In the genomic region with DNA sequence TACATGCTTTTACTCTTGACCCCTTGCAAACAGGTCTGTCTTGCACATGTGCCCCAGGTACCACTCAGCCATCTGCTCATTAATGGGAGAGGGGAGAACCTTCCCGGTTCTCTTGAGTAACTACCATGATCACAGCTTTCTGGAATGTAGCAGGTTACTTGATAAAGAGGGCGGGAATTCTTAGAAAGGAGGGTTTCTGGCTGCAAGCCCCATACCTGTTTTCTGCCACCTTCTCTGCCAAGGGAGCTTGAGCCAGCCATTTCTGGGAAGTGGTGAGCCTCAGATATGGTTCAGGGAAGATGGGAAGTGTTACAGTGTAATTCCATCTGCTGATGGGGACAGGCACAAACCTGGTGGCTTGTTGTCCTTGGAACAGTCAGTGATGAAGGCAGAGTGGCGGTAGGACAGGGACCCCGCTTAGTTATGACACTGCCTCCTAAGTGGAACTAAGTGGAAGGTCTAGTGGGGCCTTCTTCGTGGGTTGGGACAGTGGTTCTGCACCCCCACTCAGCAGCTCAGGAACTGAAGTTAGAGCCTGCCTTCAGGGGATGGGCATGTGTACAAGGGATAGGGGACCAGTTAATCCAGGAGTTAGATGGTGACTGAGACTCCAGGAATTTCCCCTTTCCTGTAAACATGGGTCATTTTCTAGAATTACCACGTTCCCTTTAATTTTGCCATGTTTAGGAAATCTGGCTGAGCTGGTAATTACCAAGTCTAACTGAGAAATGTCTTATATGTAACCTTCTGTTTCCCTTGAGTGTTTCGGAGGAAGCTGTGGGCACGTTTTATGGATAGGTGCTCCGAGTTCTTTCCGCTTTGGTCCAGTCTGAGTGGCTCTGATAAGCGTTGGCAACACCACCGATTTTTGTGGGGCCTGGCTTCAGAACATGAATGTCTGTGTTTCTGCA, we compare ENCODE assay signal across 11 cellular contexts. TPM values are rescaled to one million over a fixed set of nuclear protein-coding genes. Genes with fewer than 3 reads are reported as not detected.
DNase-seq lines count a peak whose midpoint lies in the region; ATAC-seq, FAIRE-seq and TF ChIP-seq lines count a peak whose summit lies in the region.
"Had no signal": no experiment of that assay in that cellular context is flagged by ENCODE, and none has a peak within 500 bp of the region (broad histone marks: within the 10 kb centered on the region; RNA-seq: fewer than 3 reads in every experiment).

No MANE protein-coding gene starts in this region.

- no peak overlapping the region for H3K4me2 ChIP-seq in neuronal stem cell (ENCODE audit: insufficient read depth, low read length, poor library complexity, severe bottlenecking)

- no peak overlapping the region for H2BK120ac ChIP-seq in neuronal stem cell (ENCODE audit: low read depth, low read length)

- no peak overlapping the region for H3K4ac ChIP-seq in neuronal stem cell (ENCODE audit: low read length)

- peak overlapping the region in 4 of 7 donors; percentile 67 to 74 (median 72) for H3K4me3 Mint-ChIP-seq in CD8-positive, alpha-beta memory T cell
- H3K4me3 Mint-ChIP-seq: neural crest cell had no signal

- H3K14ac ChIP-seq in neuronal stem cell (ENCODE audit: low read length), result peak overlapping the region; percentile 5

- WGBS in neuronal stem cell (ENCODE audit: extremely low coverage in 2 of 2, insufficient read length in 2 of 2, insufficient replicate concordance in 1 of 2), 2 donors, result no CpG with 5 or more reads among the region's 12 CpGs
- 42 to 64% methylated on average over 9 to 12 of the region's 12 CpGs for WGBS in esophagus squamous epithelium, 2 donors

- H3K4me3 ChIP-seq in CD8-positive, alpha-beta memory T cell (ENCODE audit: low read length), result no peak overlapping the region
- H3K4me3 ChIP-seq in NB4 (ENCODE audit: low read depth, low read length), result peak overlapping the region; percentile 63
- no peak overlapping the region for H3K4me3 ChIP-seq in bronchial epithelial cell (ENCODE audit: low read depth, low read length)
- H3K4me3 ChIP-seq in neuronal stem cell (ENCODE audit: low read length in 2 of 2), result no peak overlapping the region
- no peak overlapping the region for H3K4me3 ChIP-seq in esophagus squamous epithelium
- H3K4me3 ChIP-seq: cardiac muscle cell, Peyer's patch had no signal

- no peak for TF ChIP-seq CTCF in NB4 (IDR thresholded peaks at IDR 0.05; ENCODE audit: low read depth, low read length)
- TF ChIP-seq CTCF in bronchial epithelial cell (IDR thresholded peaks at IDR 0.05; ENCODE audit: insufficient read depth, low read length, severe bottlenecking), result no peak
- no peak for TF ChIP-seq CTCF in esophagus squamous epithelium (IDR thresholded peaks at IDR 0.05)

- H4K91ac ChIP-seq in neuronal stem cell (ENCODE audit: low read depth, low read length, poor library complexity), result no peak overlapping the region

- CTCF ChIA-PET in CD8-positive, alpha-beta memory T cell (lab: Charles Lee), result interaction anchor here (0.6 to 1.2 kb wide), 3 partner anchors 14 to 38 kb away, joined by 3 to 4 read pairs (median 3); no protein-coding TSS in a partner anchor

- peaks cover 19% of the 10 kb centered on the region for H3K79me1 ChIP-seq in neuronal stem cell (ENCODE audit: low read depth, low read length)

- no peak overlapping the region for H2AFZ ChIP-seq in neuronal stem cell (ENCODE audit: low read length)

- DNase-seq in CD8-positive, alpha-beta memory T cell, result no peak
- DNase-seq in NB4 (ENCODE audit: low read depth) (peak; percentile 77), bronchial epithelial cell (ENCODE audit: low read depth) (peak; percentile 77), neuronal stem cell (ENCODE audit: low spot score) (no peak), midbrain (lab: John Stamatoyannopoulos, UW) (no peak), esophagus squamous epithelium (lab: John Stamatoyannopoulos, UW) (no peak), GM19239 (ENCODE audit: insufficient read length, low spot score) (no peak)

- H3K27ac ChIP-seq in CD8-positive, alpha-beta memory T cell (ENCODE audit: low read depth, low read length), result no peak overlapping the region
- H3K27ac ChIP-seq in neuronal stem cell (replicated peaks; ENCODE audit: low read length) (no peak overlapping the region), esophagus squamous epithelium (peak overlapping the region in 2 of 4 donors; percentile 66 to 79)
- H3K27ac ChIP-seq: cardiac muscle cell had no signal

- FAIRE-seq in bronchial epithelial cell (lab: Jason Lieb, UNC) (no peak), GM19239 (lab: Jason Lieb, UNC) (no peak)

- H3K27me3 ChIP-seq in CD8-positive, alpha-beta memory T cell (ENCODE audit: insufficient read depth, low read length, poor library complexity, severe bottlenecking), result no peaks in the 10 kb centered on the region
- H3K27me3 ChIP-seq in bronchial epithelial cell (ENCODE audit: control insufficient read depth, insufficient read depth, low read length) (no peaks in the 10 kb centered on the region), neuronal stem cell (ENCODE audit: control insufficient read depth in 3 of 3, insufficient read depth in 3 of 3, low read depth in 1 of 3, low read length in 3 of 3) (no peaks in the 10 kb centered on the region), esophagus squamous epithelium (no peaks in the 10 kb centered on the region)
- H3K27me3 ChIP-seq: cardiac muscle cell, Peyer's patch had no signal

- peaks cover 0 to 3% (median 0%) of the 10 kb centered on the region in 3 donors for H3K36me3 Mint-ChIP-seq in CD8-positive, alpha-beta memory T cell

- H3K23ac ChIP-seq in neuronal stem cell (ENCODE audit: low read depth, low read length, poor library complexity), result peak overlapping the region; percentile 26

- peak overlapping the region in 7 of 8 donors; percentile 75 to 91 (median 89) for H3K27ac Mint-ChIP-seq in CD8-positive, alpha-beta memory T cell

- no peak overlapping the region for H2BK5ac ChIP-seq in neuronal stem cell (ENCODE audit: low read length)

- H3K18ac ChIP-seq in neuronal stem cell (ENCODE audit: low read length), result no peak overlapping the region

- ATAC-seq in HG03159 (IDR thresholded peaks at IDR 0.05; ENCODE audit: unreplicated experiment), result no peak

- H3K4me1 ChIP-seq in CD8-positive, alpha-beta memory T cell (ENCODE audit: insufficient read depth, low read length), result peaks cover 74% of the 10 kb centered on the region
- H3K4me1 ChIP-seq in neuronal stem cell (ENCODE audit: control insufficient read depth in 2 of 2, insufficient read depth in 1 of 2, low read depth in 1 of 2, low read length in 2 of 2), result peaks cover 28 to 30% of the 10 kb centered on the region in 2 donors
- peaks cover 33 to 85% (median 68%) of the 10 kb centered on the region in 3 donors for H3K4me1 ChIP-seq in esophagus squamous epithelium

- no peaks in the 10 kb centered on the region for H3K9me3 ChIP-seq in CD8-positive, alpha-beta memory T cell (ENCODE audit: low read length)
- H3K9me3 ChIP-seq in neuronal stem cell (replicated peaks in 1 of 2; ENCODE audit: control insufficient read depth in 2 of 2, insufficient read depth in 1 of 2, low read depth in 1 of 2, low read length in 2 of 2) (no peaks in the 10 kb centered on the region), esophagus squamous epithelium (no peaks in the 10 kb centered on the region)
- H3K9me3 ChIP-seq: Peyer's patch had no signal

- H2AK5ac ChIP-seq in neuronal stem cell (ENCODE audit: low read depth, low read length), result no peak overlapping the region

- H2BK12ac ChIP-seq in neuronal stem cell (ENCODE audit: low read length), result no peak overlapping the region

- H3K4me1 Mint-ChIP-seq in CD8-positive, alpha-beta memory T cell, result peaks cover 75 to 93% (median 84%) of the 10 kb centered on the region in 3 donors

- H3K9ac ChIP-seq in neuronal stem cell (ENCODE audit: low read depth, low read length, poor library complexity), result no peak overlapping the region

- POLR2A ChIA-PET in CD8-positive, alpha-beta memory T cell (lab: Charles Lee), result no interaction called here

- no peaks in the 10 kb centered on the region for H3K27me3 Mint-ChIP-seq in CD8-positive, alpha-beta memory T cell

- no peaks in the 10 kb centered on the region for H3K9me3 Mint-ChIP-seq in CD8-positive, alpha-beta memory T cell
- H3K9me3 Mint-ChIP-seq: neural crest cell had no signal

- intact Hi-C loops in esophagus squamous epithelium (cut with DNase I), result no loop called here

- no peak overlapping the region for H4K8ac ChIP-seq in neuronal stem cell (ENCODE audit: low read depth, low read length)

- H2BK15ac ChIP-seq in neuronal stem cell (ENCODE audit: low read length), result no peak overlapping the region

- H3K36me3 ChIP-seq in CD8-positive, alpha-beta memory T cell (ENCODE audit: insufficient read depth, low read length), result no peaks in the 10 kb centered on the region
- H3K36me3 ChIP-seq in bronchial epithelial cell (ENCODE audit: control insufficient read depth, insufficient read depth, low read length) (peaks cover 3% of the 10 kb centered on the region), neuronal stem cell (replicated peaks in 1 of 2; ENCODE audit: control insufficient read depth in 2 of 2, insufficient read depth in 2 of 2, low read length in 2 of 2) (peaks cover 2 to 9% of the 10 kb centered on the region in 2 donors), esophagus squamous epithelium (no peaks in the 10 kb centered on the region)
- H3K36me3 ChIP-seq: cardiac muscle cell, Peyer's patch had no signal

- TF ChIP-seq POLR2A in NB4 (IDR thresholded peaks at IDR 0.05; ENCODE audit: extremely low read depth, insufficient read length) (no peak), esophagus squamous epithelium (IDR thresholded peaks at IDR 0.05) (no peak)

RNA-seq across cellular contexts. Expression of a gene that starts 35.2 kb away (rescaled TPM):
- total RNA-seq in CD8-positive, alpha-beta memory T cell, result 10 to 100 TPM; 33.2 to 34.7 TPM
- 18.4 TPM for polyA plus RNA-seq in CD8-positive, alpha-beta memory T cell
- total RNA-seq in bronchial epithelial cell (114 and 118 TPM in 2 replicates), esophagus squamous epithelium (10 to 100 TPM; 38.7 to 50.0 (median 47.5) TPM)
- 20.8 TPM for polyA plus RNA-seq in neuronal stem cell (2013, experiment 1 of 2)
- polyA plus RNA-seq in neuronal stem cell (2013, experiment 2 of 2), result 19.8 TPM

Comparison
In these comparisons a context has a peak if more than half of its experiments do, and no peak if none do; other contexts are left out.
1. DNase-seq: peak in NB4 (single experiment) and bronchial epithelial cell (single experiment); none in CD8-positive, alpha-beta memory T cell (0 of 5), neuronal stem cell (single experiment), midbrain (single experiment), esophagus squamous epithelium (single experiment) and GM19239 (single experiment).